19 cellular contexts compared by ENCODE assay signal in genomic region chr9:114046876-114047275, GRCh38.
"Had no signal": no experiment of that assay in that cellular context is flagged by ENCODE, and none has a peak within 500 bp of the region (broad histone marks: within the 10 kb centered on the region; RNA-seq: fewer than 3 reads in every experiment).

No MANE protein-coding gene starts in this region.

- H3K4me3 ChIP-seq: ascending aorta, breast epithelium, dorsolateral prefrontal cortex, esophagus muscularis mucosa, right atrium auricular region, skin epidermis, tibial artery had no signal

- ATAC-seq: left ventricle myocardium superior, natural killer cell had no signal

- DNase-seq: activated CD4-positive, CD25-positive, alpha-beta regulatory T cell treated with anti-CD3 and anti-CD28 coated beads, Interleukin-2, amount 50 U/mL, for 72 hours; activated naive CD4-positive, alpha-beta T cell; activated naive CD8-positive, alpha-beta T cell treated with anti-CD3 and anti-CD28 coated beads, Interleukin-2, amount 10 ng/mL, durations not matched to agents 7 days and 5 days; dorsolateral prefrontal cortex; foreskin melanocyte; left ventricle myocardium superior; mesendoderm; natural killer cell; stimulated activated CD4-positive, alpha-beta T cell treated with anti-CD3 and anti-CD28 coated beads, Interleukin-15, amount 100 ng/mL, for 24 hours; stimulated activated CD4-positive, alpha-beta T cell treated with anti-CD3 and anti-CD28 coated beads, Interleukin-4, amount 100 ng/mL, for 1 hour; stimulated activated naive CD4-positive, alpha-beta T cell; T1000 had no signal

- FAIRE-seq: urothelium cell line had no signal
